In the genomic region with DNA sequence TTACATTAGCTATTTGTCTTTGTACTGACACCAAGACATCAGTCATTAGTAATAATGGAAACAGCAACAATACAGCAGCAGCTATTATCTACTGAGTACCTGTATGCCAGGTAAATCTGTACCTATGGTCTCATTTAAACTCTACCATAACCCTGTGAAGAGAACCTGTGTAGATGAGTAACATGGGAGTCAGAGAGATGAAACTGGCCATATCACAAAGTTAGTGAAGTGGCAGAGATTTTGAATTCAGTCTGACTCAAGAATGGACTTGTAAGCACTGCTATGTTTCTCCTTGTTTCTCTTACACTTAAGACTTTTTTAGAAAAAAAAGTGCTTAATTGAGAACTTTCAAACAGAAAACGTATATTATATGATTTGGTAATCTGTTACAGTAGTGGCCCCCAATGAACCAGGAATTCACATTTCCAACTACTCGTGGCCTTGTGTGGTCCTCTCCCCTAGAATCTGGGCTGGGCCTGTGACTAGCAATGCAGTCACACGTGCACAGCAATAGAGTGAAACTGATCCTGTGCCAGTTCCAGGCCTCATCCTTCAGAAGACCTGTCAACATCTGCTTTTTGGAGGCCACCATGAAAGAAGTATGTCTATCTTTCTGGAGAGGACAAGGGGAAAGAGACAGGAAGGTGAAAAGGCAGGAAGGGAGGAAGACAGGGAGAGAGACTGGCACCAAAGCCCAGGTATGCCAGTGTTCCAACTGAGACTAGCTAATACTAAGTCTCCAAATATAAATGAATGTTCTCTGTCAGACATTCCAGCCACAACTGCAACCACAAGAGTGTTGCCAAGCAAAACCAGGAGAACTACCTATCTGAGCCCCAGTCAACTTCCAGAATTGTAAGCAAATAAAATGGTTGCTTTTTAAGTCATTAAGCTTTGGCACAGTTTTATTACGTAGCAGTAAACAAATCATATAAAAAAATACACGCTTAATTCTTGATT, we compare ENCODE assay signal across 8 cellular contexts. TPM values are rescaled to one million over a fixed set of nuclear protein-coding genes. Genes with fewer than 3 reads are reported as not detected.
DNase-seq lines count a peak whose midpoint lies in the region; ATAC-seq and TF ChIP-seq lines count a peak whose summit lies in the region.

No MANE protein-coding gene starts in this region.

- CTCF ChIA-PET in activated CD4-positive, alpha-beta T cell treated with anti-CD3 and anti-CD28 coated beads, Interleukin-2, amount 10 ng/mL, durations not matched to agents 7 days and 5 days (lab: Charles Lee) = interaction anchor here (0.5 to 5.3 kb wide), 3 partner anchors 12 to 688 kb away, joined by 3 to 39 read pairs (median 4); a partner anchor contains a TSS

- H3K9me2 ChIP-seq in SU-DHL-6 (replicated peaks; ENCODE audit: insufficient read depth, low read length) = no peaks in the 10 kb centered on the region

- H3K36me3 Mint-ChIP-seq in activated CD4-positive, alpha-beta T cell treated with anti-CD3 and anti-CD28 coated beads, Interleukin-2, amount 10 ng/mL, durations not matched to agents 7 days and 5 days (ENCODE audit: low read depth) = peaks cover 43% of the 10 kb centered on the region
- H3K36me3 Mint-ChIP-seq in stimulated activated naive B cell treated with anti-CD40 and anti-IgM and Interleukin-4, amounts not matched to agents 10 μg/mL and 1 μg/mL and 100 μg/mL, for 72 hours = peaks cover 7 to 13% of the 10 kb centered on the region in 2 donors

- peaks cover 50% of the 10 kb centered on the region for H3F3A ChIP-seq in SU-DHL-6 (ENCODE audit: insufficient read depth)

- POLR2A ChIA-PET in activated CD4-positive, alpha-beta T cell treated with anti-CD3 and anti-CD28 coated beads, Interleukin-2, amount 10 ng/mL, durations not matched to agents 7 days and 5 days (lab: Charles Lee) = no interaction called here

- peaks cover 87% of the 10 kb centered on the region for H3K79me2 ChIP-seq in SU-DHL-6 (ENCODE audit: insufficient read depth, low read length)

- no peaks in the 10 kb centered on the region for H4K20me1 ChIP-seq in SU-DHL-6 (ENCODE audit: low read depth, low read length)

- peak overlapping the region; percentile 29 for H3K4me2 ChIP-seq in SU-DHL-6 (ENCODE audit: low read depth, low read length, poor library complexity, severe bottlenecking)

- no peaks in the 10 kb centered on the region for H3K9me3 Mint-ChIP-seq in activated CD4-positive, alpha-beta T cell treated with anti-CD3 and anti-CD28 coated beads, Interleukin-2, amount 10 ng/mL, durations not matched to agents 7 days and 5 days
- no peaks in the 10 kb centered on the region for H3K9me3 Mint-ChIP-seq in stimulated activated naive B cell treated with anti-CD40 and anti-IgM and Interleukin-4, amounts not matched to agents 10 μg/mL and 1 μg/mL and 100 μg/mL, for 72 hours

- H2AFZ ChIP-seq in SU-DHL-6 (ENCODE audit: low read depth, low read length, severe bottlenecking) = no peak overlapping the region

- H3K4me3 Mint-ChIP-seq in activated CD4-positive, alpha-beta T cell treated with anti-CD3 and anti-CD28 coated beads, Interleukin-2, amount 10 ng/mL, durations not matched to agents 7 days and 5 days = no peak overlapping the region
- no peak overlapping the region for H3K4me3 Mint-ChIP-seq in stimulated activated naive B cell treated with anti-CD40 and anti-IgM and Interleukin-4, amounts not matched to agents 10 μg/mL and 1 μg/mL and 100 μg/mL, for 72 hours

- H3K36me3 ChIP-seq in SU-DHL-6 (ENCODE audit: low read length) = 0 out of 2 replicates have a peak, but pooled peaks cover 3% of the 10 kb centered on the region

- H3K9ac ChIP-seq in SU-DHL-6 (ENCODE audit: low read length) = 0 out of 2 replicates have a peak overlapping the region, but pooled peaks have one; percentile 23

- H3K27me3 Mint-ChIP-seq in activated CD4-positive, alpha-beta T cell treated with anti-CD3 and anti-CD28 coated beads, Interleukin-2, amount 10 ng/mL, durations not matched to agents 7 days and 5 days = no peaks in the 10 kb centered on the region
- no peaks in the 10 kb centered on the region for H3K27me3 Mint-ChIP-seq in stimulated activated naive B cell treated with anti-CD40 and anti-IgM and Interleukin-4, amounts not matched to agents 10 μg/mL and 1 μg/mL and 100 μg/mL, for 72 hours

- H3K27me3 ChIP-seq in SU-DHL-6 (ENCODE audit: low read length) = no peaks in the 10 kb centered on the region

- no peak for ATAC-seq in stimulated activated naive B cell treated with anti-CD40 and anti-IgM and Interleukin-4, amounts not matched to agents 10 μg/mL and 1 μg/mL and 100 μg/mL, for 72 hours (replicated peaks)
- ATAC-seq in HG02610 (IDR thresholded peaks at IDR 0.05; ENCODE audit: unreplicated experiment) = no peak

- no peaks in the 10 kb centered on the region for H3K9me3 ChIP-seq in SU-DHL-6 (ENCODE audit: insufficient read depth, low read length)

- no peak for DNase-seq in activated CD4-positive, alpha-beta T cell treated with anti-CD3 and anti-CD28 coated beads, Interleukin-2, amount 10 ng/mL, durations not matched to agents 7 days and 5 days
- no peak for DNase-seq in activated CD4-positive, alpha-beta T cell treated with anti-CD3 and anti-CD28 coated beads, Interleukin-2, amount 50 U/mL, for 4 hours
- DNase-seq in epithelial cell of esophagus (ENCODE audit: low read depth) (peak; percentile 85), OCI-M1 (lab: John Stamatoyannopoulos, UW) (no peak), AML-193 (lab: John Stamatoyannopoulos, UW) (no peak)
- no peak for DNase-seq in stimulated activated naive B cell treated with anti-CD40 and anti-IgM and Interleukin-4, amounts not matched to agents 10 μg/mL and 1 μg/mL and 100 μg/mL, for 72 hours

- no peak overlapping the region for H3K4me3 ChIP-seq in SU-DHL-6 (ENCODE audit: insufficient read depth, low read length, poor library complexity, severe bottlenecking)
- no peak overlapping the region for H3K4me3 ChIP-seq in epithelial cell of esophagus (ENCODE audit: low read length)

- peak overlapping the region; percentile 65 for H3K27ac ChIP-seq in SU-DHL-6 (ENCODE audit: low read depth, low read length)

- peaks cover 62% of the 10 kb centered on the region for H3K4me1 Mint-ChIP-seq in activated CD4-positive, alpha-beta T cell treated with anti-CD3 and anti-CD28 coated beads, Interleukin-2, amount 10 ng/mL, durations not matched to agents 7 days and 5 days
- peaks cover 22 to 46% of the 10 kb centered on the region in 2 donors for H3K4me1 Mint-ChIP-seq in stimulated activated naive B cell treated with anti-CD40 and anti-IgM and Interleukin-4, amounts not matched to agents 10 μg/mL and 1 μg/mL and 100 μg/mL, for 72 hours

- H3K27ac Mint-ChIP-seq in activated CD4-positive, alpha-beta T cell treated with anti-CD3 and anti-CD28 coated beads, Interleukin-2, amount 10 ng/mL, durations not matched to agents 7 days and 5 days = peak overlapping the region; percentile 85
- peak overlapping the region; percentile 88 for H3K27ac Mint-ChIP-seq in stimulated activated naive B cell treated with anti-CD40 and anti-IgM and Interleukin-4, amounts not matched to agents 10 μg/mL and 1 μg/mL and 100 μg/mL, for 72 hours

- no peak for TF ChIP-seq CTCF in SU-DHL-6 (IDR thresholded peaks at IDR 0.05; ENCODE audit: insufficient read depth, low read length, poor library complexity, severe bottlenecking)
- TF ChIP-seq CTCF in epithelial cell of esophagus (IDR thresholded peaks at IDR 0.05; ENCODE audit: insufficient read depth, low read depth, low read length, missing control alignments) = no peak

RNA-seq across cellular contexts. Expression of a gene that starts 12.0 kb away (rescaled TPM):
- total RNA-seq in activated CD4-positive, alpha-beta T cell treated with anti-CD3 and anti-CD28 coated beads, Interleukin-2, amount 10 ng/mL, durations not matched to agents 7 days and 5 days = 10 to 100 TPM; 68.6 to 68.8 TPM

RNA-seq across cellular contexts. Expression of a gene that starts 19.3 kb away (rescaled TPM):
- total RNA-seq in activated CD4-positive, alpha-beta T cell treated with anti-CD3 and anti-CD28 coated beads, Interleukin-2, amount 10 ng/mL, durations not matched to agents 7 days and 5 days = 10 to 100 TPM; 27.1 to 33.2 TPM
